In genomic region chr20:44109951-44110361, GRCh38 we compare ENCODE assay signal across 13 cellular contexts.
DNase-seq lines count a peak whose midpoint lies in the region; ATAC-seq, FAIRE-seq and TF ChIP-seq lines count a peak whose summit lies in the region.
"Had no signal": no experiment of that assay in that cellular context is flagged by ENCODE, and none has a peak within 500 bp of the region (broad histone marks: within the 10 kb centered on the region; RNA-seq: fewer than 3 reads in every experiment).

No MANE protein-coding gene starts in this region.

- peaks cover 5% of the 10 kb centered on the region; the same call in 1 of the 2 replicates for H3K4me1 ChIP-seq in HepG2 (ENCODE audit: insufficient read depth, low read length)
- no peaks in the 10 kb centered on the region for H3K4me1 ChIP-seq in right lobe of liver

- no peak for TF ChIP-seq RAD21 in HepG2 (CRISPR knock-in tag; IDR thresholded peaks at IDR 0.05)

- no peaks in the 10 kb centered on the region for H3K36me3 ChIP-seq in HepG2 (replicated peaks in 1 of 2; ENCODE audit: control insufficient read depth in 1 of 2, insufficient read depth in 2 of 2, low read length in 2 of 2)
- H3K36me3 ChIP-seq in right lobe of liver: no peaks in the 10 kb centered on the region

- TF ChIP-seq EP300 in HepG2 (IDR thresholded peaks at IDR 0.05; ENCODE audit: low read depth in 2 of 2, low read length in 2 of 2) (no peak), HepG2 (CRISPR knock-in tag; IDR thresholded peaks at IDR 0.05; ENCODE audit: borderline replicate concordance) (no peak)

- H3K27me3 ChIP-seq in HepG2 (ENCODE audit: control insufficient read depth in 1 of 2, insufficient read depth in 2 of 2, low read length in 2 of 2): peaks cover 4 to 34% of the 10 kb centered on the region in 2 experiments
- no peaks in the 10 kb centered on the region for H3K27me3 ChIP-seq in right lobe of liver

- no peak for TF ChIP-seq POLR2A in HepG2 (IDR thresholded peaks at IDR 0.05; ENCODE audit: insufficient read depth in 1 of 2, low read depth in 2 of 2, low read length in 2 of 2)
- TF ChIP-seq POLR2A in right lobe of liver (IDR thresholded peaks at IDR 0.05): no peak

- H3K4me3 Mint-ChIP-seq in effector memory CD8-positive, alpha-beta T cell: no peak overlapping the region
- H3K4me3 Mint-ChIP-seq: activated naive CD8-positive, alpha-beta T cell treated with anti-CD3 and anti-CD28 coated beads, Interleukin-2, amount 10 ng/mL, durations not matched to agents 7 days and 5 days; T-helper 1 cell treated with Interleukin-12 subunit alpha and Interleukin-12 subunit beta and Interleukin-4 antibody, amounts not matched to agents 30 μg/mL and 1 μg/mL, for 36 hours had no signal

- DNase-seq in HepG2 (ENCODE audit: low spot score): no peak
- DNase-seq in right lobe of liver: no peak
- peak; percentile 73 for DNase-seq in amniotic epithelial cell (ENCODE audit: low read depth)
- DNase-seq in left ventricle myocardium superior: no peak
- DNase-seq in RCC 7860 (ENCODE audit: low spot score): no peak
- DNase-seq in effector memory CD8-positive, alpha-beta T cell: no peak
- DNase-seq: activated naive CD8-positive, alpha-beta T cell treated with anti-CD3 and anti-CD28 coated beads, Interleukin-2, amount 10 ng/mL, durations not matched to agents 7 days and 5 days; hypothalamus; NCI-H1694; NK-92 treated with Interleukin-12 subunit alpha and Interleukin-12 subunit beta, amount 100 ng/mL, for 24 hours had no signal

- H3K4me1 Mint-ChIP-seq in effector memory CD8-positive, alpha-beta T cell (ENCODE audit: low read depth in 2 of 2): no peaks in the 10 kb centered on the region

- FAIRE-seq in HepG2 (lab: Jason Lieb, UNC) (peak; percentile 18), RCC 7860 (lab: Jason Lieb, UNC) (no peak)

- H3K9me3 ChIP-seq in HepG2 (ENCODE audit: low read length) (peaks cover 8% of the 10 kb centered on the region; the same call in 1 of the 2 replicates), right lobe of liver (no peaks in the 10 kb centered on the region)

- H3K36me3 Mint-ChIP-seq in effector memory CD8-positive, alpha-beta T cell (ENCODE audit: insufficient read depth): no peaks in the 10 kb centered on the region
- H3K36me3 Mint-ChIP-seq: activated naive CD8-positive, alpha-beta T cell treated with anti-CD3 and anti-CD28 coated beads, Interleukin-2, amount 10 ng/mL, durations not matched to agents 7 days and 5 days had no signal

- CTCF ChIA-PET in HepG2 (lab: Yijun Ruan, JAX; ENCODE audit: low intra/inter-chr PET ratio, low total read pairs): no interaction called here

- BruUV-seq in HepG2 (replicated peaks; lab: Mats Ljungman, UMichigan): no TSS peak

- H3K4me3 ChIP-seq in HepG2 (replicated peaks in 1 of 3; ENCODE audit: insufficient read depth in 1 of 3, low read depth in 2 of 3, low read length in 3 of 3) (no peak overlapping the region), right lobe of liver (no peak overlapping the region)

- ATAC-seq in HepG2 (peak; percentile 42; the same call in 2 of the 3 replicates), right lobe of liver (no peak), left ventricle myocardium superior (peak; percentile 20), GM21737 (IDR thresholded peaks at IDR 0.05; ENCODE audit: unreplicated experiment) (no peak), GM18519 (IDR thresholded peaks at IDR 0.05; ENCODE audit: low FRiP score, unreplicated experiment) (no peak)
- no peak for ATAC-seq in effector memory CD8-positive, alpha-beta T cell (replicated peaks)

- peaks cover 0 to 2% of the 10 kb centered on the region in 2 donors for H3K9me3 Mint-ChIP-seq in effector memory CD8-positive, alpha-beta T cell

- H3K27ac ChIP-seq in HepG2 (ENCODE audit: extremely low read length, insufficient read depth, low read length) (no peak overlapping the region), right lobe of liver (no peak overlapping the region)

- no peak overlapping the region for H3K4me2 ChIP-seq in HepG2 (ENCODE audit: low read depth, low read length)

- H4K20me1 ChIP-seq in HepG2 (ENCODE audit: insufficient read depth, low read length): no peaks in the 10 kb centered on the region

- peak; percentile 44 for TF ChIP-seq CTCF in HepG2 (CRISPR knock-in tag; IDR thresholded peaks at IDR 0.05)
- TF ChIP-seq CTCF in right lobe of liver (IDR thresholded peaks at IDR 0.05): peak in 1 of 4 donors; percentile 5

- H3K79me2 ChIP-seq in HepG2 (ENCODE audit: insufficient read depth, low read length): no peaks in the 10 kb centered on the region

- H3K9ac ChIP-seq in HepG2 (ENCODE audit: insufficient read depth, low read depth, low read length): no peak overlapping the region

- POLR2A ChIA-PET in HepG2 (lab: Yijun Ruan, JAX): no interaction called here

- WGBS in HepG2 (ENCODE audit: low lambda C conversion rate): 14% methylated on average over 5 of the region's 5 CpGs
- WGBS in right lobe of liver (ENCODE audit: insufficient coverage, low coverage, low lambda C conversion rate, missing lambda C conversion rate): 35% methylated on average over 2 of the region's 5 CpGs

- H3K27me3 Mint-ChIP-seq in effector memory CD8-positive, alpha-beta T cell: peaks cover 61 to 100% of the 10 kb centered on the region in 2 donors

- H3K27ac Mint-ChIP-seq in effector memory CD8-positive, alpha-beta T cell: no peak overlapping the region
- H3K27ac Mint-ChIP-seq: activated naive CD8-positive, alpha-beta T cell treated with anti-CD3 and anti-CD28 coated beads, Interleukin-2, amount 10 ng/mL, durations not matched to agents 7 days and 5 days; T-helper 1 cell treated with Interleukin-12 subunit alpha and Interleukin-12 subunit beta and Interleukin-4 antibody, amounts not matched to agents 30 μg/mL and 1 μg/mL, for 36 hours had no signal

- in situ Hi-C loops in HepG2 (cut with HindIII; ENCODE audit: extremely low pct_ligation_motif_present, low pct_unique_long_range_greater_than_20kb): loop anchor here (10.0 kb wide), 1 partner anchor 365 kb away; the partner anchor contains the start of gene TTPAL

- intact Hi-C loops in HepG2 (cut with micrococcal nuclease; ENCODE audit: unreplicated experiment) (no loop called here), right lobe of liver (cut with DNase I) (loop anchor here in 1 of 2 donors (5.0 kb wide), 1 partner anchor 82 kb away; no protein-coding TSS in a partner anchor), left ventricle myocardium superior (cut with micrococcal nuclease) (no loop called here)

- H2AFZ ChIP-seq in HepG2 (ENCODE audit: low read length): no peak overlapping the region

TF ChIP-seq in HepG2, 621 proteins besides CTCF, POLR2A, EP300 and RAD21:
- TF ChIP-seq ZXDC (CRISPR knock-in tag; IDR thresholded peaks at IDR 0.05): no peak

Comparison
In these comparisons a context has a peak if more than half of its experiments do, and no peak if none do; other contexts are left out.
1. ATAC-seq: peak in HepG2 (single experiment) and left ventricle myocardium superior (single experiment); none in right lobe of liver (0 of 4), GM21737 (single experiment), GM18519 (single experiment) and effector memory CD8-positive, alpha-beta T cell (single experiment).